ENCODE assay signal across 11 cellular contexts in genomic region chr16:79867425-79867997, GRCh38.
"Had no signal": no experiment of that assay in that cellular context is flagged by ENCODE, and none has a peak within 500 bp of the region (broad histone marks: within the 10 kb centered on the region; RNA-seq: fewer than 3 reads in every experiment).

No MANE protein-coding gene starts in this region.

- H3K4me3 ChIP-seq: GM23248, GM23338, HAP-1 had no signal

- H2AFZ ChIP-seq: GM23248, GM23338 had no signal

- DNase-seq: GM23248, GOT3, H7, H9, HCEC 1CT, HFFc6 had no signal

- H3K4me3 Mint-ChIP-seq: GM23338, H9, HFFc6 had no signal

- H3K4me2 ChIP-seq: GM23338 had no signal

- H3K27ac Mint-ChIP-seq: GM23338, H9, HFFc6 had no signal

- H3K36me3 ChIP-seq: HAP-1 had no signal

- ATAC-seq: GM23338, HCT116 had no signal

- H3K9me3 Mint-ChIP-seq: GM23338, H9 had no signal

- H3K9ac ChIP-seq: GM23248 had no signal

- FAIRE-seq: H1, H54 had no signal

- H3K4me1 ChIP-seq: HAP-1 had no signal

- H3K27ac ChIP-seq: GM23248 had no signal

- H3K9me3 ChIP-seq: HAP-1 had no signal

- H3K4me1 Mint-ChIP-seq: GM23338, H9 had no signal
